8 cellular contexts compared by ENCODE assay signal in the genomic region with DNA sequence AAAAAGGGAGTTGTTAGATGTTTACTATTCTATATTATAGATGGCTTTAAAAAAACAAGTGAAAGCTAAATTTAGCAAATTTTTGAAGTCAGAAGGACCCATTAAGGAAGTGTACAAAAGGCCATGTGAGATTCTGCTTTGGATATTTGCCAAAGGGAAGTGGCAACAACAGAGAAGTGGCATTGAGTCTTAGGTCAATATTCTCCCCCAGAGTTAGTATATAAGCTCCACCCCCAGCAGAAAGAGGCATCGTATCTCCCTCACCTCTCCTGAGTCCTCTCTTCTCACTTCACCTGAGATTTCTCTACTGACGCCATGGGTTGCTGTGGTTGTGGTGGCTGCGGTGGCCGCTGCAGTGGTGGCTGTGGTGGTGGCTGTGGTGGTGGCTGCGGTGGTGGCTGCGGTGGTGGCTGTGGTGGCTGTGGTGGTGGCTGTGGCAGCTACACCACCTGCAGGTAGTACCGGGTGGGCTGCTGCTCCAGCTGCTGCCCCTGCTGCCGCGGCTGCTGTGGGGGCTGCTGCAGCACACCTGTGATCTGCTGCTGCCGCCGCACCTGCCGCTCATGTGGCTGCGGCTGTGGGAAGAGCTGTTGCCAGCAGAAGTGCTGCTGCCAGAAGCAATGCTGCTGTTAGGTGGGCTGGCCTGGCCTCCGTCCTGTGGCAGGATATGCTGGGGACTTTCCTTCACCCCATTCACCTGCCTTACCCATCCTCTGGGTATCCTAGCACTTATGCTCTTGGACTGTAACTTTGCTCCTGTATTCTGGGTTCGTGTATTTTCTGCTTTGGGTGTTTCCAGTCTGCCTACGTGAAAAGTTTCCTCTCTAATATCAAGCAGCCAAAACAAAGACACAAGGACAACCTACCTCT.
A peak's percentile ranks its signal among the peaks of the same experiment; 100 is the strongest.
DNase-seq lines count a peak whose midpoint lies in the region; ATAC-seq lines count a peak whose summit lies in the region.
"Had no signal": no experiment of that assay in that cellular context is flagged by ENCODE, and none has a peak within 500 bp of the region (broad histone marks: within the 10 kb centered on the region; RNA-seq: fewer than 3 reads in every experiment).

No MANE protein-coding gene starts in this region.

- peak; percentile 75 for DNase-seq in OCI-M1 (lab: John Stamatoyannopoulos, UW)
- peak; percentile 12 for DNase-seq in putamen (ENCODE audit: low spot score)
- DNase-seq in stimulated activated naive CD4-positive, alpha-beta T cell (lab: John Stamatoyannopoulos, UW) = no peak
- DNase-seq: kidney glomerular epithelial cell had no signal

- peak; percentile 68 for ATAC-seq in GM18868 (IDR thresholded peaks at IDR 0.05; ENCODE audit: unreplicated experiment)
- ATAC-seq in HG02938 (IDR thresholded peaks at IDR 0.05; ENCODE audit: unreplicated experiment) = peak; percentile 41
- ATAC-seq in GM18873 (IDR thresholded peaks at IDR 0.05; ENCODE audit: low FRiP score, unreplicated experiment) = no peak
- no peak for ATAC-seq in HG02840 (IDR thresholded peaks at IDR 0.05; ENCODE audit: low FRiP score, unreplicated experiment)

Comparison
In these comparisons a context has a peak if more than half of its experiments do, and no peak if none do; other contexts are left out.
1. ATAC-seq: peak in GM18868 (single experiment) and HG02938 (single experiment); none in GM18873 (single experiment) and HG02840 (single experiment).
2. DNase-seq: peak in OCI-M1 (single experiment) and putamen (single experiment); none in stimulated activated naive CD4-positive, alpha-beta T cell (0 of 6).